In the genomic region with DNA sequence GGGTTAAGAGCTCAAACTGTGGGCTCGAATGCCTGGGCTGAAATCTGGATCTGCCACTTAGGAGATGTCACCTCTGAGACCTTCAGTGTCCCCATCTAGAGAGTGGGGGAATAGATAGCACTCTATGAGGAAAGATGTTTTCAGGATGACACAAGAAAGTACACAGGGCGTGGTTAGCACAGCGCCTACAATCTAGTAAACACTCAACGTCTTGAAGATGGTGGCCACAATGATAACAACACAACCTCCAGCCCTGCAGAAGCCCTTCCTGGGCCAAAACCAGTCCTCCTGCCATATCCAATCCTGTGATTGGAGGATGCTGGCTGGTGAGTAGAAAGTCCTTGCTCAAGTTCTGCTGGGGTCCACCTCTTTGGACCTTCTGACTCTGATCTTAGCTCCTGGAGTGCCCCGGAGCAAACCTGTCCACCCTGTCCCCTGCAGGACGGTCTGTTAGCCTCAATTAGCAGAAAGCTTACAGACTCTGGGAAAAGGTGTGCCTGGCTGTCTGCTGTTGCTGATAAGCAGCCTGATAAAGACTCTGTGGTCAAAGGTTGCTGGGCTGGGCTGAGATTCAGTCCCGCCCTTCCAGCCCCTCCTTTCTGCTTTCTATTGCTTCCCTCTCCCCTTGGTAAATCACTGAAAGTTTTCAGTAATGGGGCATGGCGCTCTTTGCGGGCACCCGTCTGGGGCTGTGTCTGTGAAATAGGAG, we compare ENCODE assay signal across 23 cellular contexts. TPM values are rescaled to one million over a fixed set of nuclear protein-coding genes. Genes with fewer than 3 reads are reported as not detected.
DNase-seq lines count a peak whose midpoint lies in the region; ATAC-seq lines count a peak whose summit lies in the region.
"Had no signal": no experiment of that assay in that cellular context is flagged by ENCODE, and none has a peak within 500 bp of the region (broad histone marks: within the 10 kb centered on the region; RNA-seq: fewer than 3 reads in every experiment).

No MANE protein-coding gene starts in this region.

- peaks cover 6 to 11% of the 10 kb centered on the region in 2 donors for H3K27me3 Mint-ChIP-seq in CD4-positive, alpha-beta memory T cell

- no peaks in the 10 kb centered on the region for H3K36me3 Mint-ChIP-seq in CD4-positive, alpha-beta memory T cell
- H3K36me3 Mint-ChIP-seq: CD8-positive, alpha-beta memory T cell had no signal

- POLR2A ChIA-PET in CD4-positive, alpha-beta memory T cell (lab: Charles Lee; ENCODE audit: partially characterized antibody) = no interaction called here

- H3K4me3 ChIP-seq in CD4-positive, alpha-beta memory T cell (ENCODE audit: low read length in 2 of 2) = no peak overlapping the region
- H3K4me3 ChIP-seq in duodenal mucosa (ENCODE audit: low read depth in 1 of 2, low read length in 2 of 2) (peak overlapping the region; percentile 19 to 42), muscle layer of duodenum (ENCODE audit: low read depth in 1 of 2, low read length in 2 of 2) (no peak overlapping the region)
- H3K4me3 ChIP-seq: SJCRH30 had no signal

- peaks cover 7 to 52% (median 13%) of the 10 kb centered on the region in 4 donors for H3K4me1 Mint-ChIP-seq in CD4-positive, alpha-beta memory T cell
- H3K4me1 Mint-ChIP-seq: B cell had no signal

- intact Hi-C loops in CD4-positive, alpha-beta memory T cell (cut with micrococcal nuclease) = no loop called here

- DNase-seq in CD4-positive, alpha-beta memory T cell = no peak
- peak; percentile 21 for DNase-seq in HuH-7.5 (ENCODE audit: low spot score)
- no peak for DNase-seq in AG08395 (ENCODE audit: low spot score)
- DNase-seq in NCI-H2227 treated with DMSO at 0.1 percent for 48 hours (lab: John Stamatoyannopoulos, UW) = no peak
- DNase-seq in GM03348 (ENCODE audit: low spot score) = no peak
- DNase-seq: ACHN; CD8-positive, alpha-beta memory T cell; H9; KBM-7; NCI-H1048; NCI-H146; NCI-H345; NCI-H526 treated with DMSO at 0.1 percent for 48 hours; NK-92 treated with Interleukin-12 subunit alpha and Interleukin-12 subunit beta, amount 100 ng/mL, for 24 hours; OCI-M1; SJCRH30 had no signal

- peak overlapping the region in 5 of 7 donors; percentile 18 to 75 (median 67) for H3K27ac Mint-ChIP-seq in CD4-positive, alpha-beta memory T cell
- H3K27ac Mint-ChIP-seq: B cell, H9 had no signal

- no peaks in the 10 kb centered on the region for H3K36me3 ChIP-seq in CD4-positive, alpha-beta memory T cell (ENCODE audit: insufficient read depth, low read length)
- H3K36me3 ChIP-seq in duodenal mucosa (ENCODE audit: control insufficient read depth in 1 of 2, insufficient read depth in 2 of 2, low read length in 2 of 2) = no peaks in the 10 kb centered on the region
- no peaks in the 10 kb centered on the region for H3K36me3 ChIP-seq in muscle layer of duodenum (ENCODE audit: control insufficient read depth in 1 of 2, insufficient read depth in 2 of 2, low read length in 2 of 2)

- no peak for ATAC-seq in GM21576 (IDR thresholded peaks at IDR 0.05; ENCODE audit: unreplicated experiment)

- CTCF ChIA-PET in CD4-positive, alpha-beta memory T cell (lab: Charles Lee; ENCODE audit: partially characterized antibody) = no interaction called here

- no peak overlapping the region for H3K27ac ChIP-seq in CD4-positive, alpha-beta memory T cell (ENCODE audit: low read depth, low read length)
- H3K27ac ChIP-seq in duodenal mucosa (ENCODE audit: low read depth, low read length) = peak overlapping the region; percentile 26
- peak overlapping the region; percentile 16 for H3K27ac ChIP-seq in muscle layer of duodenum (ENCODE audit: low read length)
- H3K27ac ChIP-seq: RWPE1, SJCRH30 had no signal

- no peaks in the 10 kb centered on the region for H3K27me3 ChIP-seq in CD4-positive, alpha-beta memory T cell (ENCODE audit: insufficient read depth, low read length)
- H3K27me3 ChIP-seq in duodenal mucosa (ENCODE audit: control insufficient read depth in 1 of 2, insufficient read depth in 2 of 2, low read length in 2 of 2) (no peaks in the 10 kb centered on the region), muscle layer of duodenum (ENCODE audit: low read depth, low read length) (no peaks in the 10 kb centered on the region)
- H3K27me3 ChIP-seq: SJCRH30 had no signal

- no peaks in the 10 kb centered on the region for H3K9me3 Mint-ChIP-seq in CD4-positive, alpha-beta memory T cell
- H3K9me3 Mint-ChIP-seq: CD8-positive, alpha-beta memory T cell; H9 had no signal

- H3K9ac ChIP-seq in duodenal mucosa (ENCODE audit: low read depth in 1 of 2, low read length in 2 of 2) = peak overlapping the region; percentile 10 to 60

- peak overlapping the region in 1 of 8 donors; percentile 25 for H3K4me3 Mint-ChIP-seq in CD4-positive, alpha-beta memory T cell
- H3K4me3 Mint-ChIP-seq: B cell; CD8-positive, alpha-beta memory T cell; H9 had no signal

- H3K9me3 ChIP-seq in CD4-positive, alpha-beta memory T cell (ENCODE audit: control insufficient read depth in 1 of 2, low read length in 2 of 2) = no peaks in the 10 kb centered on the region
- H3K9me3 ChIP-seq in duodenal mucosa (ENCODE audit: control insufficient read depth in 1 of 2, low read length in 2 of 2) = no peaks in the 10 kb centered on the region
- no peaks in the 10 kb centered on the region for H3K9me3 ChIP-seq in muscle layer of duodenum (ENCODE audit: control insufficient read depth in 1 of 2, low read length in 2 of 2)
- H3K9me3 ChIP-seq: SJCRH30 had no signal

- peaks cover 14% of the 10 kb centered on the region for H3K4me1 ChIP-seq in CD4-positive, alpha-beta memory T cell (ENCODE audit: insufficient read depth, low read length)
- H3K4me1 ChIP-seq in duodenal mucosa (ENCODE audit: control insufficient read depth in 1 of 2, insufficient read depth in 2 of 2, low read length in 2 of 2) = peaks cover 18 to 34% of the 10 kb centered on the region in 2 donors
- no peaks in the 10 kb centered on the region for H3K4me1 ChIP-seq in muscle layer of duodenum (ENCODE audit: control insufficient read depth in 1 of 2, insufficient read depth in 2 of 2, low read length in 2 of 2)

RNA-seq across cellular contexts. Expression of a gene that starts 8.2 kb away (rescaled TPM):
- under 1 TPM; 0.78 to 0.93 TPM for total RNA-seq in CD4-positive, alpha-beta memory T cell
- under 1 TPM in 1 of 2 donors, not detected in 1; 0.15 TPM for polyA plus RNA-seq in CD4-positive, alpha-beta memory T cell
- total RNA-seq: B cell, Daoy, M059J had no signal
- polyA plus RNA-seq: CD8-positive, alpha-beta memory T cell had no signal

Comparison
In these comparisons a context has a peak if more than half of its experiments do, and no peak if none do; other contexts are left out.
1. H3K4me3 ChIP-seq: peak in duodenal mucosa (2 of 2); none in CD4-positive, alpha-beta memory T cell (0 of 2) and muscle layer of duodenum (0 of 2).